ENCODE assay signal across 9 cellular contexts in genomic region chr6:16278048-16278724, GRCh38. TPM values are rescaled to one million over a fixed set of nuclear protein-coding genes. Genes with fewer than 3 reads are reported as not detected.
A peak's percentile ranks its signal among the peaks of the same experiment; 100 is the strongest.
DNase-seq lines count a peak whose midpoint lies in the region; ATAC-seq and TF ChIP-seq lines count a peak whose summit lies in the region.
"Had no signal": no experiment of that assay in that cellular context is flagged by ENCODE, and none has a peak within 500 bp of the region (broad histone marks: within the 10 kb centered on the region; RNA-seq: fewer than 3 reads in every experiment).

No MANE protein-coding gene starts in this region.

- H3K4me3 ChIP-seq in choroid plexus epithelial cell (ENCODE audit: low read depth, low read length) (no peak overlapping the region), mesodermal cell (ENCODE audit: extremely low read depth, insufficient read depth, low read length, poor library complexity, severe bottlenecking) (no peak overlapping the region)
- H3K4me3 ChIP-seq: tibial nerve had no signal

- H3K36me3 ChIP-seq in mesodermal cell (ENCODE audit: control insufficient read depth, insufficient read depth, low read length), result no peaks in the 10 kb centered on the region

- peak; percentile 21 for DNase-seq in A172 (ENCODE audit: low spot score)
- DNase-seq in NCI-H2029 treated with DMSO at 0.1 percent for 48 hours (lab: John Stamatoyannopoulos, UW), result peak; percentile 51
- peak; percentile 26 for DNase-seq in choroid plexus epithelial cell (ENCODE audit: low read depth)
- DNase-seq in HuH-7 (ENCODE audit: low spot score), result no peak

- ATAC-seq in GM18858 (IDR thresholded peaks at IDR 0.05; ENCODE audit: unreplicated experiment) (no peak), HG03159 (IDR thresholded peaks at IDR 0.05; ENCODE audit: unreplicated experiment) (no peak), HG03571 (IDR thresholded peaks at IDR 0.05; ENCODE audit: unreplicated experiment) (no peak)

- no peak for TF ChIP-seq CTCF in choroid plexus epithelial cell (conservative IDR thresholded peaks at IDR 0.05; ENCODE audit: low read depth, low read length)

- peak overlapping the region; percentile 96 for H3K27ac ChIP-seq in mesodermal cell (ENCODE audit: low read depth, low read length, severe bottlenecking)

- 86 to 87% methylated on average over 8 to 9 of the region's 10 CpGs for WGBS in mesodermal cell (ENCODE audit: insufficient coverage in 2 of 2), 2 experiments

- H3K9me3 ChIP-seq in mesodermal cell (ENCODE audit: control insufficient read depth, low read length), result no peaks in the 10 kb centered on the region
- H3K9me3 ChIP-seq: tibial nerve had no signal

- peaks cover 49% of the 10 kb centered on the region for H3K4me1 ChIP-seq in mesodermal cell (ENCODE audit: control insufficient read depth, insufficient read depth, low read length, poor library complexity, severe bottlenecking)

RNA-seq across cellular contexts. Expression of gene GMPR, which starts 39.8 kb away (rescaled TPM):
- total RNA-seq in A172 (2014; rRNA removed; shearing (Covaris generic)), result 6.6 and 9.6 TPM in 2 replicates
- polyA plus RNA-seq in mesodermal cell (2013, experiment 1 of 2), result 12.9 TPM
- 11.4 TPM for polyA plus RNA-seq in mesodermal cell (2013, experiment 2 of 2)
